Comparison of ENCODE assay signal across 12 cellular contexts in genomic region chr7:132065973-132066611, GRCh38.
DNase-seq lines count a peak whose midpoint lies in the region; ATAC-seq and TF ChIP-seq lines count a peak whose summit lies in the region.
"Had no signal": no experiment of that assay in that cellular context is flagged by ENCODE, and none has a peak within 500 bp of the region (broad histone marks: within the 10 kb centered on the region; RNA-seq: fewer than 3 reads in every experiment).

No MANE protein-coding gene starts in this region.

- intact Hi-C loops in activated CD4-positive, alpha-beta T cell treated with anti-CD3 and anti-CD28 coated beads, Interleukin-2, amount 10 ng/mL, durations not matched to agents 24 days and 14 days (cut with micrococcal nuclease): no loop called here

- no peaks in the 10 kb centered on the region for H3K36me3 Mint-ChIP-seq in brain
- H3K36me3 Mint-ChIP-seq in activated CD4-positive, alpha-beta T cell treated with anti-CD3 and anti-CD28 coated beads, Interleukin-2, amount 10 ng/mL, durations not matched to agents 24 days and 14 days (ENCODE audit: low read depth): no peaks in the 10 kb centered on the region

- peak overlapping the region; percentile 68 to 95 (median 90) for H3K27ac Mint-ChIP-seq in brain
- H3K27ac Mint-ChIP-seq in activated CD4-positive, alpha-beta T cell treated with anti-CD3 and anti-CD28 coated beads, Interleukin-2, amount 10 ng/mL, durations not matched to agents 24 days and 14 days: no peak overlapping the region

- peaks cover 42% of the 10 kb centered on the region for H3K4me1 Mint-ChIP-seq in brain
- H3K4me1 Mint-ChIP-seq in activated CD4-positive, alpha-beta T cell treated with anti-CD3 and anti-CD28 coated beads, Interleukin-2, amount 10 ng/mL, durations not matched to agents 24 days and 14 days: no peaks in the 10 kb centered on the region

- H3K27me3 Mint-ChIP-seq in brain: peaks cover 5% of the 10 kb centered on the region
- H3K27me3 Mint-ChIP-seq in activated CD4-positive, alpha-beta T cell treated with anti-CD3 and anti-CD28 coated beads, Interleukin-2, amount 10 ng/mL, durations not matched to agents 24 days and 14 days: peaks cover 6% of the 10 kb centered on the region

- CTCF ChIA-PET in HEK293 (lab: Yijun Ruan, JAX): no interaction called here

- no peaks in the 10 kb centered on the region for H3K36me3 ChIP-seq in HEK293 (ENCODE audit: control insufficient read depth in 2 of 2, insufficient read depth in 1 of 2, low read length in 2 of 2)
- H3K36me3 ChIP-seq: neutrophil had no signal

- no peak overlapping the region for H3K4me3 ChIP-seq in HEK293 (ENCODE audit: low read depth, low read length)
- no peak overlapping the region for H3K4me3 ChIP-seq in skin epidermis

- no peak for TF ChIP-seq CTCF in HEK293 (tag by site-specific recombination; IDR thresholded peaks at IDR 0.05)
- TF ChIP-seq CTCF in brain (conservative IDR thresholded peaks at IDR 0.05): no peak

- H3K9me3 ChIP-seq in HEK293 (ENCODE audit: control insufficient read depth, insufficient read depth, low read depth, low read length): no peaks in the 10 kb centered on the region
- H3K9me3 ChIP-seq: neutrophil had no signal

- H3K27ac ChIP-seq in HEK293 (ENCODE audit: extremely low read depth, low read depth, low read length) (no peak overlapping the region), skin epidermis (peak overlapping the region in 11 of 21 experiments; percentile 10 to 80 (median 52))
- H3K27ac ChIP-seq: neutrophil had no signal

- H3K9me3 Mint-ChIP-seq in brain: no peaks in the 10 kb centered on the region
- no peaks in the 10 kb centered on the region for H3K9me3 Mint-ChIP-seq in activated CD4-positive, alpha-beta T cell treated with anti-CD3 and anti-CD28 coated beads, Interleukin-2, amount 10 ng/mL, durations not matched to agents 24 days and 14 days

- H3K4me1 ChIP-seq in HEK293 (ENCODE audit: control insufficient read depth, insufficient read depth, low read length): no peaks in the 10 kb centered on the region

- POLR2A ChIA-PET in HEK293 (lab: Yijun Ruan, JAX): no interaction called here

- DNase-seq in iris pigment epithelial cell (ENCODE audit: low read depth): peak; percentile 11
- DNase-seq in DMS79 treated with DMSO at 0.1 percent for 48 hours (lab: John Stamatoyannopoulos, UW): no peak
- no peak for DNase-seq in activated CD4-positive, alpha-beta T cell treated with anti-CD3 and anti-CD28 coated beads, Interleukin-2, amount 10 ng/mL, durations not matched to agents 24 days and 14 days
- DNase-seq in NOMO-1 (lab: John Stamatoyannopoulos, UW; ENCODE audit: unreplicated experiment in 2 of 2): no peak
- DNase-seq: NCI-H82; stimulated activated CD4-positive, alpha-beta T cell treated with anti-CD3 and anti-CD28 coated beads, Interleukin-4, amount 100 ng/mL, for 4 hours; T-helper 1 cell had no signal

- ATAC-seq in HG03175 (IDR thresholded peaks at IDR 0.05; ENCODE audit: unreplicated experiment): no peak

- peak overlapping the region; percentile 14 to 49 (median 36) for H3K4me3 Mint-ChIP-seq in brain
- no peak overlapping the region for H3K4me3 Mint-ChIP-seq in activated CD4-positive, alpha-beta T cell treated with anti-CD3 and anti-CD28 coated beads, Interleukin-2, amount 10 ng/mL, durations not matched to agents 24 days and 14 days

TF ChIP-seq in HEK293, 187 proteins besides CTCF, POLR2A, EP300 and RAD21:
- TF ChIP-seq ZNF660 (tag by site-specific recombination; IDR thresholded peaks at IDR 0.05): peak; percentile 13; the same call in 1 of the 2 replicates
- TF ChIP-seq ZNF335 (tag by site-specific recombination; conservative IDR thresholded peaks at IDR 0.05): 0 out of 2 replicates have a peak, but pooled peaks have one; percentile 20
- no peak for TF ChIP-seq ZNF398 (tag by site-specific recombination; IDR thresholded peaks at IDR 0.05)
- no peak for TF ChIP-seq ZBTB7A (tag by site-specific recombination; IDR thresholded peaks at IDR 0.05; ENCODE audit: low read depth)
